In the genomic region with DNA sequence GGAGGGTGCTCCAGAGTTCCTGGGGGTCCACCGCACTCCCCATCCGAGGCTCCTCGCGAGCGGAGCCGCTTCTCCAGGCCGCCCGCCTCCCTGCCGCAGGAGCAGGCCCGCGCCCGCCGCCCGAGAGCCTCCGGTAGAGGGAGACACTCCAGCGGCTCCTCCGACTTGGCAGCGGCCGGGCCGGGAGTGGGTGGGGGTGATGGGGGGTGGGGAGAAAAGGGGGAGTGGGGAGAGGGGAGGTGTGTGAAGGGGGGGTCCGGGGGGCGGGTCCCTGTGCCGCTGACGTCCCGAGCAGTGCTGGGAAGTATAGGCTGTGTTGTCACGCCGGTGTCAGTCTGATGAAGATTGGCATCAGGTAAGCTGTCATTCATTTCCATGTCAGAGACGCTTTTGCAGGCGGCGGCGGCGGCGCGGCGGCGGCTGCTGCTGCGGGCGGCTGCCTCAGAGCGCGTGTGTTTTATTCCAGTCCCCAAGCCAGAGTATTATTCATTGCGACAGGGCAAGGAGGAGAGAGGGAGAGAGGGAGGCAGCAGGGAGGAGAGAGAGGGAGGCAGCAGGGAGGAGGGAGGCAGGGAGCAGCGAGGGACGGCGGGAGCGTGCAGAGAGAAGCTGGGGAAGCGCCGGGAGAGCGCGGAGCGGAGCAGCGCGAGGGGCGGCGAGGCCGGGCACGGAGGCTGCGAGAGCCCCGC, we compare ENCODE assay signal across 8 cellular contexts. TPM values are rescaled to one million over a fixed set of nuclear protein-coding genes. Genes with fewer than 3 reads are reported as not detected.
DNase-seq lines count a peak whose midpoint lies in the region; ATAC-seq, FAIRE-seq and TF ChIP-seq lines count a peak whose summit lies in the region.

A gene with protein sequence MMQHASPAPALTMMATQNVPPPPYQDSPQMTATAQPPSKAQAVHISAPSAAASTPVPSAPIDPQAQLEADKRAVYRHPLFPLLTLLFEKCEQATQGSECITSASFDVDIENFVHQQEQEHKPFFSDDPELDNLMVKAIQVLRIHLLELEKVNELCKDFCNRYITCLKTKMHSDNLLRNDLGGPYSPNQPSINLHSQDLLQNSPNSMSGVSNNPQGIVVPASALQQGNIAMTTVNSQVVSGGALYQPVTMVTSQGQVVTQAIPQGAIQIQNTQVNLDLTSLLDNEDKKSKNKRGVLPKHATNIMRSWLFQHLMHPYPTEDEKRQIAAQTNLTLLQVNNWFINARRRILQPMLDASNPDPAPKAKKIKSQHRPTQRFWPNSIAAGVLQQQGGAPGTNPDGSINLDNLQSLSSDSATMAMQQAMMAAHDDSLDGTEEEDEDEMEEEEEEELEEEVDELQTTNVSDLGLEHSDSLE (plus strand): TSS at position 330 of the 689 bp plus-strand sequence. CDS start 186,555 bp downstream, outside the sequence.

- no peak for ATAC-seq in HG03108 (IDR thresholded peaks at IDR 0.05; ENCODE audit: unreplicated experiment)
- no peak for ATAC-seq in HG03565 (IDR thresholded peaks at IDR 0.05; ENCODE audit: unreplicated experiment)

- TF ChIP-seq CTCF in LNCaP clone FGC (IDR thresholded peaks at IDR 0.05; ENCODE audit: control insufficient read depth, extremely low read depth, insufficient read depth): peak; percentile 90
- peak; percentile 21; the same call in 1 of the 2 replicates for TF ChIP-seq CTCF in WI38 (IDR thresholded peaks at IDR 0.05; ENCODE audit: low read depth, low read length)

- peak; percentile 87 for FAIRE-seq in GM12892 (lab: Jason Lieb, UNC)

- DNase-seq in GM12892 (ENCODE audit: insufficient read length) (peak; percentile 56), LNCaP clone FGC (ENCODE audit: low read depth) (peak; percentile 63), islet precursor cell (peak; percentile 90)
- DNase-seq in central memory CD4-positive, alpha-beta T cell: peak; percentile 48
- peak; percentile 47 to 68 for DNase-seq in stimulated activated CD4-positive, alpha-beta T cell treated with anti-CD3 and anti-CD28 coated beads, Interleukin-12 subunit alpha, Interleukin-12 subunit beta, amount 100 ng/mL, for 24 hours (ENCODE audit: low read depth in 2 of 2)

- H3K4me3 ChIP-seq in LNCaP clone FGC (ENCODE audit: low read depth, low read length): peak within 1 kb of the TSS; percentile 60
- H3K4me3 ChIP-seq in WI38 (ENCODE audit: low read depth, low read length): peak within 1 kb of the TSS; percentile 63

- no peak for TF ChIP-seq POLR2A in GM12892 (IDR thresholded peaks at IDR 0.05; ENCODE audit: low read depth, low read length)

RNA-seq across cellular contexts. Expression of the gene that starts here (rescaled TPM):
- not detected for polyA plus RNA-seq in GM12892 (2012; ENCODE audit: missing spikeins)
